In the genomic region with DNA sequence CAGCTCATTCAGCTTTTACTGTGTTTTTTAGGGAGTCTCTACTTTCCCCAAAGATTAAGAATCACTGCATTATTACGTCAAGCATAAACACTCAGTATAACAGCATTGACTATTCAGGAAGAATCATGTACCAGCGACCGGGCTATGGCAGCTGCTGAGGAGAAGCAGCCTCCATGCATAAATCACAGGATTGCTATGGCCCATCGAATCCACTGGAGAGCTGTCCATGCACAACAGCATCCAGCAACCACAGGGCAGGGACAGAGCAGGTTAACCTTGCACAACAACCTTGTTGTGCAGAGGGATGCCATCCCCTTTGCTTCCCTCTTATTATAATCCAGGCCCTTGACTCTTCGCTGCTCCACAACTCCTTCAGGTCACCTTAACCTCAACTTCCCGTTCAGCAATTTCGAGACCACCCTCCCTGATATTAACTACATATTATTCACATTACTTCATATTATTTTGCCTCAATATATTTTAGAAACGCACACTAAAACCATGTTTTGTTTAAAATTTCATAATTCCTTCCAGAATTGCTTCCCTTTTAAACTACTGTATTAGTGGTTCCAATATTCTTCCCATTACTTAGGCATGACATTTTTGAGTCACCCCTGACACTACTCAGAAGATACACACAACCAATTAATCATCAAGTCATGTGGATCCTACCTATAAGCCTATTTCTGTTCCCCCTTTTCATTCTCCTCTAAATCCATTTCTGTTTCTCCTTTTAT, we compare ENCODE assay signal across 8 cellular contexts. TPM values are rescaled to one million over a fixed set of nuclear protein-coding genes. Genes with fewer than 3 reads are reported as not detected.
A peak's percentile ranks its signal among the peaks of the same experiment; 100 is the strongest.
DNase-seq lines count a peak whose midpoint lies in the region; ATAC-seq and TF ChIP-seq lines count a peak whose summit lies in the region.

No MANE protein-coding gene starts in this region.

- peaks cover 71% of the 10 kb centered on the region for H3K79me2 ChIP-seq in GM23248 (ENCODE audit: insufficient read depth)

- H3K4me1 Mint-ChIP-seq in activated T-helper 1 cell treated with anti-CD3 and anti-CD28 coated beads, Interleukin-12 subunit alpha, Interleukin-12 subunit beta, Interleukin-2, Interleukin-4 antibody, amounts not matched to agents 30 ng/mL and 10 ng/mL and 1 ng/mL, durations not matched to agents 14 hours and 24 hours and 36 hours (ENCODE audit: low read depth), result peaks cover 58% of the 10 kb centered on the region

- H3K36me3 Mint-ChIP-seq in activated T-helper 1 cell treated with anti-CD3 and anti-CD28 coated beads, Interleukin-12 subunit alpha, Interleukin-12 subunit beta, Interleukin-2, Interleukin-4 antibody, amounts not matched to agents 30 ng/mL and 10 ng/mL and 1 ng/mL, durations not matched to agents 14 hours and 24 hours and 36 hours (ENCODE audit: low read depth), result peaks cover 37% of the 10 kb centered on the region

- H4K20me1 ChIP-seq in GM23248 (ENCODE audit: insufficient read depth), result peaks cover 11% of the 10 kb centered on the region; the same call in 1 of the 2 replicates

- peaks cover 72% of the 10 kb centered on the region for H3F3A ChIP-seq in GM23248 (ENCODE audit: insufficient read depth)

- H3K27ac ChIP-seq in 22Rv1, result peak overlapping the region; percentile 82
- H3K27ac ChIP-seq in GM23248, result peak overlapping the region; percentile 86
- H3K27ac ChIP-seq in tibial artery, result peak overlapping the region; percentile 70 to 76

- H2AFZ ChIP-seq in GM23248, result peak overlapping the region; percentile 66; the same call in 1 of the 2 replicates

- no peaks in the 10 kb centered on the region for H3K9me2 ChIP-seq in GM23248 (ENCODE audit: insufficient read depth)

- ATAC-seq in left colon, result no peak
- no peak for ATAC-seq in HG02610 (IDR thresholded peaks at IDR 0.05; ENCODE audit: unreplicated experiment)

- H3K27ac Mint-ChIP-seq in activated T-helper 1 cell treated with anti-CD3 and anti-CD28 coated beads, Interleukin-12 subunit alpha, Interleukin-12 subunit beta, Interleukin-2, Interleukin-4 antibody, amounts not matched to agents 30 ng/mL and 10 ng/mL and 1 ng/mL, durations not matched to agents 14 hours and 24 hours and 36 hours, result peak overlapping the region; percentile 98

- peaks cover 30% of the 10 kb centered on the region for H3K36me3 ChIP-seq in GM23248 (ENCODE audit: low read depth)
- peaks cover 2 to 23% (median 16%) of the 10 kb centered on the region in 3 donors for H3K36me3 ChIP-seq in tibial artery

- H3K4me1 ChIP-seq in GM23248 (ENCODE audit: insufficient read depth) (peaks cover 39% of the 10 kb centered on the region), tibial artery (peaks cover 0 to 28% (median 17%) of the 10 kb centered on the region in 4 donors)

- intact Hi-C loops in activated T-helper 1 cell treated with anti-CD3 and anti-CD28 coated beads, Interleukin-12 subunit alpha, Interleukin-12 subunit beta, Interleukin-2, Interleukin-4 antibody, amounts not matched to agents 30 ng/mL and 10 ng/mL and 1 ng/mL, durations not matched to agents 14 hours and 24 hours and 36 hours (cut with micrococcal nuclease), result loop anchor here (1.0 to 5.0 kb wide), 10 partner anchors 16 to 1160 kb away; a partner anchor contains a TSS
- intact Hi-C loops in tibial artery (cut with DNase I; ENCODE audit: low total_unique reads), result no loop called here
- intact Hi-C loops in left colon (cut with DNase I, micrococcal nuclease), result loop anchor here in 1 of 2 donors (10.0 kb wide), 1 partner anchor 158 kb away; no protein-coding TSS in a partner anchor

- in situ Hi-C loops in GM23248 (cut with MboI), result no loop called here

- H3K9me3 Mint-ChIP-seq in activated T-helper 1 cell treated with anti-CD3 and anti-CD28 coated beads, Interleukin-12 subunit alpha, Interleukin-12 subunit beta, Interleukin-2, Interleukin-4 antibody, amounts not matched to agents 30 ng/mL and 10 ng/mL and 1 ng/mL, durations not matched to agents 14 hours and 24 hours and 36 hours, result no peaks in the 10 kb centered on the region

- TF ChIP-seq CTCF in 22Rv1 (IDR thresholded peaks at IDR 0.05) (no peak), tibial artery (IDR thresholded peaks at IDR 0.05) (no peak)

- H3K9me3 ChIP-seq in GM23248 (ENCODE audit: low read depth) (no peaks in the 10 kb centered on the region), tibial artery (no peaks in the 10 kb centered on the region)

- H3K9ac ChIP-seq in GM23248, result peak overlapping the region; percentile 97

- H3K4me2 ChIP-seq in GM23248 (ENCODE audit: unreplicated experiment), result peak overlapping the region; percentile 92

- H3K4me3 ChIP-seq in GM23248 (peak overlapping the region; percentile 97), tibial artery (peak overlapping the region; percentile 64 to 84)

- peak; percentile 63 for DNase-seq in GM23248
- DNase-seq in activated T-helper 1 cell treated with anti-CD3 and anti-CD28 coated beads, Interleukin-12 subunit alpha, Interleukin-12 subunit beta, Interleukin-2, Interleukin-4 antibody, amounts not matched to agents 30 ng/mL and 10 ng/mL and 1 ng/mL, durations not matched to agents 14 hours and 24 hours and 36 hours (ENCODE audit: low spot score), result no peak
- peak; percentile 26 for DNase-seq in iris pigment epithelial cell (ENCODE audit: low read depth)
- DNase-seq in tibial artery, result no peak
- no peak for DNase-seq in left colon
- DNase-seq in SW 1271 (lab: John Stamatoyannopoulos, UW), result no peak

- H3K27me3 ChIP-seq in GM23248 (replicated peaks; ENCODE audit: insufficient read depth) (no peaks in the 10 kb centered on the region), tibial artery (no peaks in the 10 kb centered on the region)

- H3K4me3 Mint-ChIP-seq in activated T-helper 1 cell treated with anti-CD3 and anti-CD28 coated beads, Interleukin-12 subunit alpha, Interleukin-12 subunit beta, Interleukin-2, Interleukin-4 antibody, amounts not matched to agents 30 ng/mL and 10 ng/mL and 1 ng/mL, durations not matched to agents 14 hours and 24 hours and 36 hours, result peak overlapping the region; percentile 98

- no peaks in the 10 kb centered on the region for H3K27me3 Mint-ChIP-seq in activated T-helper 1 cell treated with anti-CD3 and anti-CD28 coated beads, Interleukin-12 subunit alpha, Interleukin-12 subunit beta, Interleukin-2, Interleukin-4 antibody, amounts not matched to agents 30 ng/mL and 10 ng/mL and 1 ng/mL, durations not matched to agents 14 hours and 24 hours and 36 hours (ENCODE audit: insufficient read depth)

- 20 to 23% methylated on average over 8 of the region's 8 CpGs for WGBS in GM23248 (ENCODE audit: low coverage in 1 of 2, low lambda C conversion rate in 2 of 2, missing lambda C conversion rate in 2 of 2), 2 experiments

RNA-seq across cellular contexts. Expression of a gene that starts 1.0 kb away (rescaled TPM):
- total RNA-seq in GM23248 (2014; rRNA removed; shearing (Covaris generic)), result 343 and 388 TPM in 2 replicates
- 222 and 223 TPM in 2 replicates for polyA plus RNA-seq in GM23248 (2016; fragmentation: Nextera tagmentation; extraction: Ambion mirVana)
- 208 and 217 TPM in 2 replicates for total RNA-seq in activated T-helper 1 cell treated with anti-CD3 and anti-CD28 coated beads, Interleukin-12 subunit alpha, Interleukin-12 subunit beta, Interleukin-2, Interleukin-4 antibody, amounts not matched to agents 30 ng/mL and 10 ng/mL and 1 ng/mL, durations not matched to agents 14 hours and 24 hours and 36 hours
- total RNA-seq in left colon, result 10 to 100 TPM; 39.1 to 61.9 TPM

RNA-seq across cellular contexts. Expression of a gene that starts 32.6 kb away (rescaled TPM):
- total RNA-seq in GM23248 (2014; rRNA removed; shearing (Covaris generic)), result 10.4 and 15.3 TPM in 2 replicates
- polyA plus RNA-seq in GM23248 (2016; fragmentation: Nextera tagmentation; extraction: Ambion mirVana), result 27.0 and 30.3 TPM in 2 replicates
- 84.4 and 95.5 TPM in 2 replicates for total RNA-seq in activated T-helper 1 cell treated with anti-CD3 and anti-CD28 coated beads, Interleukin-12 subunit alpha, Interleukin-12 subunit beta, Interleukin-2, Interleukin-4 antibody, amounts not matched to agents 30 ng/mL and 10 ng/mL and 1 ng/mL, durations not matched to agents 14 hours and 24 hours and 36 hours
- 10 to 100 TPM; 19.4 to 20.4 TPM for total RNA-seq in left colon

RNA-seq across cellular contexts. Expression of a gene that starts 33.2 kb away (rescaled TPM):
- total RNA-seq in GM23248 (2014; rRNA removed; shearing (Covaris generic)), result 0.38 and 2.5 TPM in 2 replicates
- 7.2 and 7.4 TPM in 2 replicates for polyA plus RNA-seq in GM23248 (2016; fragmentation: Nextera tagmentation; extraction: Ambion mirVana)
- total RNA-seq in activated T-helper 1 cell treated with anti-CD3 and anti-CD28 coated beads, Interleukin-12 subunit alpha, Interleukin-12 subunit beta, Interleukin-2, Interleukin-4 antibody, amounts not matched to agents 30 ng/mL and 10 ng/mL and 1 ng/mL, durations not matched to agents 14 hours and 24 hours and 36 hours, result 24.6 and 26.0 TPM in 2 replicates
- total RNA-seq in left colon, result 1 to 10 TPM; 1.7 to 2.4 TPM

Comparison
In these comparisons a context has a peak if more than half of its experiments do, and no peak if none do; other contexts are left out.
1. DNase-seq: peak in GM23248 (single experiment) and iris pigment epithelial cell (single experiment); none in activated T-helper 1 cell treated with anti-CD3 and anti-CD28 coated beads, Interleukin-12 subunit alpha, Interleukin-12 subunit beta, Interleukin-2, Interleukin-4 antibody, amounts not matched to agents 30 ng/mL and 10 ng/mL and 1 ng/mL, durations not matched to agents 14 hours and 24 hours and 36 hours (single experiment), tibial artery (0 of 2), left colon (0 of 2) and SW 1271 (0 of 2).
2. Peak in every context shown above with its lines, with median percentiles within 50 percentile points of each other: H3K27ac ChIP-seq.